In the genomic region with DNA sequence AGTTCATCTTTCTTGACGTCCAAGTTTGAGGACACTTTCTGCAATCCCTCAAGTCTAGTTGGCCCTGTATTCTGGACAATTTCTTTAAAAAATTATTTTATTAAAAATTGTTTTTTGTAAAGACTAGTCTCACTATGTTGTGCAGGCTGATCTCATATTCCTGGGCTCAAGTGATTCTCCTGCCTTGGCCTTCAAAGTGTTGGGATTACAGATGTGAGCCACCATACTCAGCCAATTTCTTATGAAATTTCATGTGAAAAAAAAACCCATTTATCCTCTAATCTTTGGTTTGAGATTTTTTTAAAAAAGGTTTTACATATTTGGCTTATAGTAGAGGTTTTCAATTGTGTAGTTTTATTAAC, we compare ENCODE assay signal across 22 cellular contexts.
"Had no signal": no experiment of that assay in that cellular context is flagged by ENCODE, and none has a peak within 500 bp of the region (broad histone marks: within the 10 kb centered on the region; RNA-seq: fewer than 3 reads in every experiment).

No MANE protein-coding gene starts in this region.

- H3K4me3 ChIP-seq: neural progenitor cell, ovary, psoas muscle, stomach, thoracic aorta, thyroid gland, tibial nerve, upper lobe of left lung, vagina had no signal

- DNase-seq: naive thymus-derived CD4-positive, alpha-beta T cell; natural killer cell; occipital lobe; ovary; posterior cingulate gyrus; psoas muscle; small intestine; stimulated activated naive B cell treated with anti-CD40 and anti-IgM and Interleukin-4, amounts not matched to agents 10 μg/mL and 1 μg/mL and 100 μg/mL, for 72 hours; stimulated activated naive CD4-positive, alpha-beta T cell treated with Interleukin-2 at 50 U/mL for 16 hours; stomach; upper lobe of left lung had no signal

- H3K9me3 Mint-ChIP-seq: natural killer cell; nephron; stimulated activated effector memory CD8-positive, alpha-beta T cell treated with anti-CD3 and anti-CD28 coated beads, Interleukin-12 subunit alpha, Interleukin-12 subunit beta, amount 100 ng/mL, for 72 hours; stimulated activated naive B cell treated with anti-CD40 and anti-IgM and Interleukin-4, amounts not matched to agents 10 μg/mL and 1 μg/mL and 100 μg/mL, for 72 hours; stimulated activated naive CD8-positive, alpha-beta T cell treated with anti-CD3 and anti-CD28 coated beads, Interleukin-15, Interleukin-2, amounts not matched to agents 100 ng/mL and 50 ng/mL, for 24 hours had no signal

- H3K4me1 Mint-ChIP-seq: neural progenitor cell; stimulated activated naive B cell treated with anti-CD40 and anti-IgM and Interleukin-4, amounts not matched to agents 10 μg/mL and 1 μg/mL and 100 μg/mL, for 72 hours had no signal

- H3K27me3 ChIP-seq: ovary, stomach, thyroid gland, tibial nerve, upper lobe of left lung, vagina had no signal

- H3K4me3 Mint-ChIP-seq: naive thymus-derived CD4-positive, alpha-beta T cell; natural killer cell; nephron; neural progenitor cell; stimulated activated effector memory CD8-positive, alpha-beta T cell treated with anti-CD3 and anti-CD28 coated beads, Interleukin-12 subunit alpha, Interleukin-12 subunit beta, amount 100 ng/mL, for 72 hours; stimulated activated naive B cell treated with anti-CD40 and anti-IgM and Interleukin-4, amounts not matched to agents 10 μg/mL and 1 μg/mL and 100 μg/mL, for 72 hours; stimulated activated naive CD8-positive, alpha-beta T cell treated with anti-CD3 and anti-CD28 coated beads, Interleukin-15, Interleukin-2, amounts not matched to agents 100 ng/mL and 50 ng/mL, for 24 hours had no signal

- H3K27ac Mint-ChIP-seq: naive thymus-derived CD4-positive, alpha-beta T cell; natural killer cell; neural progenitor cell; progenitor cell of endocrine pancreas; stimulated activated effector memory CD8-positive, alpha-beta T cell treated with anti-CD3 and anti-CD28 coated beads, Interleukin-12 subunit alpha, Interleukin-12 subunit beta, amount 100 ng/mL, for 72 hours; stimulated activated naive B cell treated with anti-CD40 and anti-IgM and Interleukin-4, amounts not matched to agents 10 μg/mL and 1 μg/mL and 100 μg/mL, for 72 hours; stimulated activated naive CD8-positive, alpha-beta T cell treated with anti-CD3 and anti-CD28 coated beads, Interleukin-15, Interleukin-2, amounts not matched to agents 100 ng/mL and 50 ng/mL, for 24 hours had no signal

- H3K9me3 ChIP-seq: ovary, psoas muscle, stomach, thoracic aorta, thyroid gland, tibial nerve, upper lobe of left lung, vagina had no signal

- H3K36me3 ChIP-seq: neural progenitor cell, ovary, stomach, thoracic aorta, thyroid gland, tibial nerve, upper lobe of left lung, vagina had no signal

- H3K27ac ChIP-seq: neural progenitor cell, ovary, parathyroid adenoma, psoas muscle, stomach, thoracic aorta, thyroid gland, tibial nerve, upper lobe of left lung, vagina had no signal

- H3K4me1 ChIP-seq: neural progenitor cell, parathyroid adenoma had no signal

- H3K36me3 Mint-ChIP-seq: naive thymus-derived CD4-positive, alpha-beta T cell; natural killer cell; neural progenitor cell; stimulated activated effector memory CD8-positive, alpha-beta T cell treated with anti-CD3 and anti-CD28 coated beads, Interleukin-12 subunit alpha, Interleukin-12 subunit beta, amount 100 ng/mL, for 72 hours; stimulated activated naive B cell treated with anti-CD40 and anti-IgM and Interleukin-4, amounts not matched to agents 10 μg/mL and 1 μg/mL and 100 μg/mL, for 72 hours had no signal

- ATAC-seq: sciatic nerve had no signal
